Comparison of ENCODE assay signal across 20 cellular contexts in genomic region chr12:106064622-106065021, GRCh38.
DNase-seq lines count a peak whose midpoint lies in the region; ATAC-seq, FAIRE-seq and TF ChIP-seq lines count a peak whose summit lies in the region.
"Had no signal": no experiment of that assay in that cellular context is flagged by ENCODE, and none has a peak within 500 bp of the region (broad histone marks: within the 10 kb centered on the region; RNA-seq: fewer than 3 reads in every experiment).

No MANE protein-coding gene starts in this region.

- TF ChIP-seq EP300 in HepG2 (IDR thresholded peaks at IDR 0.05; ENCODE audit: low read depth in 2 of 2, low read length in 2 of 2) (no peak), HepG2 (CRISPR knock-in tag; IDR thresholded peaks at IDR 0.05; ENCODE audit: borderline replicate concordance) (no peak)

- H3K9me3 ChIP-seq in liver (ENCODE audit: control insufficient read depth in 4 of 4, low read length in 3 of 4) (no peaks in the 10 kb centered on the region), HepG2 (ENCODE audit: low read length) (no peaks in the 10 kb centered on the region), parathyroid adenoma (ENCODE audit: control insufficient read depth, low read length) (no peaks in the 10 kb centered on the region)
- H3K9me3 ChIP-seq: SJCRH30 had no signal

- CTCF ChIA-PET in HepG2 (lab: Yijun Ruan, JAX; ENCODE audit: low intra/inter-chr PET ratio, low total read pairs) = no interaction called here

- no TSS peak for BruUV-seq in HepG2 (replicated peaks; lab: Mats Ljungman, UMichigan)

- ATAC-seq in HepG2 = no peak
- ATAC-seq in esophagus mucosa = peak; percentile 11
- ATAC-seq in HG03432 (IDR thresholded peaks at IDR 0.05; ENCODE audit: unreplicated experiment) = no peak

- H3K27me3 ChIP-seq in liver (ENCODE audit: control insufficient read depth in 4 of 4, insufficient read depth in 4 of 4, low read length in 3 of 4) (no peaks in the 10 kb centered on the region), HepG2 (ENCODE audit: control insufficient read depth in 1 of 2, insufficient read depth in 2 of 2, low read length in 2 of 2) (no peaks in the 10 kb centered on the region), parathyroid adenoma (ENCODE audit: control insufficient read depth, insufficient read depth, low read length) (no peaks in the 10 kb centered on the region)
- H3K27me3 ChIP-seq: SJCRH30 had no signal

- H3K79me2 ChIP-seq in HepG2 (ENCODE audit: insufficient read depth, low read length) (no peaks in the 10 kb centered on the region), parathyroid adenoma (no peaks in the 10 kb centered on the region)

- TF ChIP-seq RAD21 in liver (IDR thresholded peaks at IDR 0.05) (no peak), HepG2 (CRISPR knock-in tag; IDR thresholded peaks at IDR 0.05) (no peak)

- H3K4me1 ChIP-seq in liver (ENCODE audit: control insufficient read depth in 4 of 4, insufficient read depth in 4 of 4, low read length in 3 of 4) (peaks cover 0 to 3% (median 0%) of the 10 kb centered on the region in 4 donors), HepG2 (ENCODE audit: insufficient read depth, low read length) (no peaks in the 10 kb centered on the region), parathyroid adenoma (peaks cover 13% of the 10 kb centered on the region)

- no peak for TF ChIP-seq CTCF in liver (IDR thresholded peaks at IDR 0.05; ENCODE audit: low read depth, low read length, missing input control)
- TF ChIP-seq CTCF in HepG2 (CRISPR knock-in tag; IDR thresholded peaks at IDR 0.05) = no peak
- TF ChIP-seq CTCF in parathyroid adenoma (IDR thresholded peaks at IDR 0.05) = no peak
- no peak for TF ChIP-seq CTCF in GM10266 (IDR thresholded peaks at IDR 0.05; ENCODE audit: control insufficient read depth, insufficient read depth, low read depth, missing control alignments)

- WGBS in liver = 87% methylated on average over 5 of the region's 5 CpGs
- 93% methylated on average over 5 of the region's 5 CpGs for WGBS in HepG2 (ENCODE audit: low lambda C conversion rate)

- H3K27ac ChIP-seq in liver (ENCODE audit: low read depth in 1 of 2, low read length in 2 of 2) (no peak overlapping the region), HepG2 (ENCODE audit: extremely low read length, insufficient read depth, low read length) (no peak overlapping the region), parathyroid adenoma (peak overlapping the region; percentile 17)
- H3K27ac ChIP-seq: C4-2B, HL-60, SJCRH30 had no signal

- H2AFZ ChIP-seq in HepG2 (ENCODE audit: low read length) = no peak overlapping the region
- H2AFZ ChIP-seq in parathyroid adenoma = no peak overlapping the region

- intact Hi-C loops in HepG2 (cut with micrococcal nuclease; ENCODE audit: unreplicated experiment) = no loop called here

- H3K4me2 ChIP-seq in HepG2 (ENCODE audit: low read depth, low read length) (no peak overlapping the region), parathyroid adenoma (ENCODE audit: low read length) (no peak overlapping the region)

- in situ Hi-C loops in HepG2 (cut with HindIII; ENCODE audit: extremely low pct_ligation_motif_present, low pct_unique_long_range_greater_than_20kb) = no loop called here

- TF ChIP-seq POLR2A in HepG2 (IDR thresholded peaks at IDR 0.05; ENCODE audit: insufficient read depth in 1 of 2, low read depth in 2 of 2, low read length in 2 of 2) = no peak

- peaks cover 0 to 13% (median 4%) of the 10 kb centered on the region in 4 donors for H3K36me3 ChIP-seq in liver (ENCODE audit: control insufficient read depth in 4 of 4, insufficient read depth in 3 of 4, low read depth in 1 of 4, low read length in 3 of 4)
- no peaks in the 10 kb centered on the region; a peak in 1 of 5 replicates for H3K36me3 ChIP-seq in HepG2 (replicated peaks in 1 of 2; ENCODE audit: control insufficient read depth in 1 of 2, insufficient read depth in 2 of 2, low read length in 2 of 2)
- no peaks in the 10 kb centered on the region for H3K36me3 ChIP-seq in parathyroid adenoma (ENCODE audit: control insufficient read depth, insufficient read depth, low read length)

- H3K9ac ChIP-seq in liver (ENCODE audit: low read depth in 1 of 2, low read length in 2 of 2) (no peak overlapping the region), HepG2 (ENCODE audit: insufficient read depth, low read depth, low read length) (no peak overlapping the region), parathyroid adenoma (no peak overlapping the region)

- no peaks in the 10 kb centered on the region for H4K20me1 ChIP-seq in HepG2 (ENCODE audit: insufficient read depth, low read length)

- POLR2A ChIA-PET in HepG2 (lab: Yijun Ruan, JAX) = no interaction called here

- H3K4me3 ChIP-seq in liver (ENCODE audit: low read depth in 1 of 3, low read length in 3 of 3) = no peak overlapping the region
- no peak overlapping the region for H3K4me3 ChIP-seq in HepG2 (replicated peaks in 1 of 3; ENCODE audit: insufficient read depth in 1 of 3, low read depth in 2 of 3, low read length in 3 of 3)
- H3K4me3 ChIP-seq in parathyroid adenoma (ENCODE audit: low read depth, low read length) = no peak overlapping the region
- H3K4me3 ChIP-seq: SJCRH30 had no signal

- FAIRE-seq in HepG2 (lab: Jason Lieb, UNC) = no peak
- FAIRE-seq: HTR-8/SVneo had no signal

- DNase-seq in HepG2 (ENCODE audit: low spot score) = no peak
- DNase-seq in GM10266 (ENCODE audit: extremely low spot score) = no peak
- DNase-seq in NCI-H524 (lab: John Stamatoyannopoulos, UW) = no peak
- DNase-seq: DMS 273 treated with DMSO at 0.1 percent for 48 hours, GF-D8, H7, NCI-H1105, NCI-H187, NCI-H345, NCI-H748 treated with DMSO at 0.1 percent for 48 hours, OCI-M1, RPMI8226 had no signal

TF ChIP-seq in liver, 16 proteins besides CTCF, POLR2A, EP300 and RAD21:
- TF ChIP-seq NR2F2 (IDR thresholded peaks at IDR 0.05) (peak; percentile 34), HNF4G (IDR thresholded peaks at IDR 0.05) (no peak)

TF ChIP-seq in HepG2, 621 proteins besides CTCF, POLR2A, EP300 and RAD21:
- TF ChIP-seq ZNF790 (CRISPR knock-in tag; IDR thresholded peaks at IDR 0.05; ENCODE audit: borderline replicate concordance) (no peak), ZNF530 (CRISPR knock-in tag; IDR thresholded peaks at IDR 0.05; ENCODE audit: low read depth) (no peak), CEBPB (IDR thresholded peaks at IDR 0.05; ENCODE audit: borderline replicate concordance, low read depth, low read length) (no peak), ZBTB37 (CRISPR knock-in tag; IDR thresholded peaks at IDR 0.05) (no peak), ZNF263 (CRISPR knock-in tag; IDR thresholded peaks at IDR 0.05) (no peak), ZFP82 (CRISPR knock-in tag; IDR thresholded peaks at IDR 0.05; ENCODE audit: borderline replicate concordance) (no peak), SNAPC5 (CRISPR knock-in tag; IDR thresholded peaks at IDR 0.05; ENCODE audit: borderline replicate concordance) (no peak), ZFP36L2 (CRISPR knock-in tag; IDR thresholded peaks at IDR 0.05) (no peak), ZSCAN20 (CRISPR knock-in tag; IDR thresholded peaks at IDR 0.05; ENCODE audit: borderline replicate concordance) (no peak), MAF1 (CRISPR knock-in tag; IDR thresholded peaks at IDR 0.05; ENCODE audit: borderline replicate concordance) (no peak)
- TF ChIP-seq, protein P1, sequence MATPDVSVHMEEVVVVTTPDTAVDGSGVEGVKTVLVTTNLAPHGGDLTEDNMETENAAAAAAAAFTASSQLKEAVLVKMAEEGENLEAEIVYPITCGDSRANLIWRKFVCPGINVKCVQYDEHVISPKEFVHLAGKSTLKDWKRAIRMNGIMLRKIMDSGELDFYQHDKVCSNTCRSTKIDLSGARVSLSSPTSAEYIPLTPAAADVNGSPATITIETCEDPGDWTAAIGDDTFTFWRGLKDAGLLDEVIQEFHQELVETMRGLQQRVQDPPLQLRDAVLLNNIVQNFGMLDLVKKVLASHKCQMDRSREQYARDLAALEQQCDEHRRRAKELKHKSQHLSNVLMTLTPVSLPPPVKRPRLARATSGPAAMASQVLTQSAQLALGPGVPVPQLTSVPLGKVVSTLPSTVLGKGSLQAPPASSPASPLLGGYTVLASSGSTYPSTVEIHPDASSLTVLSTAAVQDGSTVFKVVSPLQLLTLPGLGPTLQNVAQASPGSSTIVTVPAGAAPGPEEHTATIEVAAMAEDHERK (CRISPR knock-in tag; IDR thresholded peaks at IDR 0.05; ENCODE audit: low read depth) = no peak
